8 cellular contexts compared by ENCODE assay signal in genomic region chr6:4351857-4352669, GRCh38.
DNase-seq lines count a peak whose midpoint lies in the region; ATAC-seq and TF ChIP-seq lines count a peak whose summit lies in the region.

No MANE protein-coding gene starts in this region.

- H3K36me3 ChIP-seq in ascending aorta (no peaks in the 10 kb centered on the region), right atrium auricular region (no peaks in the 10 kb centered on the region)

- no peaks in the 10 kb centered on the region for H3K9me3 ChIP-seq in ascending aorta
- H3K9me3 ChIP-seq in right atrium auricular region, result no peaks in the 10 kb centered on the region

- peaks cover 6 to 8% of the 10 kb centered on the region in 2 donors for H3K4me1 ChIP-seq in ascending aorta
- H3K4me1 ChIP-seq in right atrium auricular region, result peaks cover 0 to 27% of the 10 kb centered on the region in 2 donors

- intact Hi-C loops in ascending aorta (cut with DNase I), result loop anchor here (1.0 to 10.0 kb wide), 7 partner anchors 36 to 653 kb away; partner anchors contain the start of genes CDYL and RPP40
- intact Hi-C loops in sciatic nerve (cut with DNase I), result no loop called here

- peak; percentile 86 for ATAC-seq in sciatic nerve
- ATAC-seq in HG02981 (IDR thresholded peaks at IDR 0.05; ENCODE audit: unreplicated experiment), result no peak

- TF ChIP-seq CTCF in ascending aorta (IDR thresholded peaks at IDR 0.05) (peak in 1 of 3 experiments; percentile 13), right atrium auricular region (IDR thresholded peaks at IDR 0.05) (peak in 1 of 2 donors; percentile 47)

- H3K4me3 ChIP-seq in ascending aorta (peak overlapping the region; percentile 27 to 35), right atrium auricular region (peak overlapping the region in 1 of 2 donors; percentile 31)

- H3K27ac ChIP-seq in ascending aorta, result peak overlapping the region; percentile 45 to 58
- peak overlapping the region; percentile 76 to 79 for H3K27ac ChIP-seq in right atrium auricular region

- H3K27me3 ChIP-seq in ascending aorta (no peaks in the 10 kb centered on the region), right atrium auricular region (no peaks in the 10 kb centered on the region)

- DNase-seq in H4 (ENCODE audit: low spot score), result peak; percentile 89
- DNase-seq in ascending aorta (ENCODE audit: low spot score in 2 of 2), result peak; percentile 26 to 90
- DNase-seq in right atrium auricular region (ENCODE audit: low spot score), result peak; percentile 88
- DNase-seq in sciatic nerve (ENCODE audit: low spot score), result peak; percentile 76
- DNase-seq in NCI-H1694 (lab: John Stamatoyannopoulos, UW), result no peak
- no peak for DNase-seq in activated CD4-positive, alpha-beta T cell treated with anti-CD3 and anti-CD28 coated beads, Interleukin-2, amount 50 U/mL, for 1 hour
- DNase-seq in MV-4-11 (lab: John Stamatoyannopoulos, UW), result no peak

Comparison
In these comparisons a context has a peak if more than half of its experiments do, and no peak if none do; other contexts are left out.
1. DNase-seq: peak in H4 (single experiment), ascending aorta (2 of 2), right atrium auricular region (single experiment) and sciatic nerve (single experiment); none in NCI-H1694 (single experiment), activated CD4-positive, alpha-beta T cell treated with anti-CD3 and anti-CD28 coated beads, Interleukin-2, amount 50 U/mL, for 1 hour (single experiment) and MV-4-11 (single experiment).